8 cellular contexts compared by ENCODE assay signal in the genomic region with DNA sequence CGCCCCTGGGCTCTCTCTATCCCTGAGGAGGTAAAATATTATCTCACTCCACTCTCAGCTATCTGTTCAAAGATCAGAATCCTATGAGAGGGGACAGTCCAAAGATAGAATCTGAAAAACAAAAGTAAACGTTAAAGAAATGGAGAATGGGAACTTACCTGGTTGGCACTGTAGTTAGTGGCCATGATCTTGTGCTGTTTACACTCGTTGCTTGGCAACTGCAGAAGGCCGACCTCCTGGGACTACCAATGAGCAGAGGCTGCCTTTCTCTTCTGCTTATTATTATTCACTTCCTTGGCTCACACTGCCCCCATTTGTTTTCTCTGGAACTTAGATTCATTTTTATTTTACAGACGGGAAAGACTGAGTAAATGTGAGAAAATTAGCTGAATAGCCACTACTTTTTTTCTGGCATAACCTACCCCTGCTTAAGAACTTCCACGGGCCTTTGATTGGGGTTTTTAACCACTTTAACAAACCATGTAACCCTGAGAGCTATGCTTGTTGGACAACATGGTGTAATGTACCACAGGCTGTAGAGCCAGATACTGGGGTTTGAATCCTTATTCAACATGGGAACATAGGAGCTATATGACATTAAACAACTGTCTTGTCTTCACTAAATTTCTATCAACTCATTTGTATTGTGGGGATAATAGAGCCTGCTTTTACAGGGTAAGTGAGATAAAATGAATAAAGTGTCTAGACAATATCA. TPM values are rescaled to one million over a fixed set of nuclear protein-coding genes. Genes with fewer than 3 reads are reported as not detected.
DNase-seq lines count a peak whose midpoint lies in the region; ATAC-seq, FAIRE-seq and TF ChIP-seq lines count a peak whose summit lies in the region.

A gene with protein sequence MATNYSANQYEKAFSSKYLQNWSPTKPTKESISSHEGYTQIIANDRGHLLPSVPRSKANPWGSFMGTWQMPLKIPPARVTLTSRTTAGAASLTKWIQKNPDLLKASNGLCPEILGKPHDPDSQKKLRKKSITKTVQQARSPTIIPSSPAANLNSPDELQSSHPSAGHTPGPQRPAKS (minus strand): TSS at position 193 of the 715 bp plus-strand sequence. CDS start 8 bp downstream, at position 185.

- no peaks in the 10 kb centered on the region for H3K9me3 Mint-ChIP-seq in central memory CD8-positive, alpha-beta T cell

- peak within 1 kb of the TSS in 1 of 2 donors; percentile 35 for H3K4me3 ChIP-seq in kidney (ENCODE audit: low read length in 2 of 2)

- peaks cover 7% of the 10 kb centered on the region for H3K4me1 Mint-ChIP-seq in central memory CD8-positive, alpha-beta T cell

- H3K27ac Mint-ChIP-seq in central memory CD8-positive, alpha-beta T cell (ENCODE audit: low read depth): peak within 1 kb of the TSS; percentile 77

- H3K4me1 ChIP-seq in kidney (ENCODE audit: control insufficient read depth in 1 of 2, insufficient read depth in 1 of 2, low read depth in 1 of 2, low read length in 2 of 2): peaks cover 0 to 9% of the 10 kb centered on the region in 2 donors

- H3K27ac ChIP-seq in 22Rv1 (peak within 1 kb of the TSS; percentile 44), kidney (ENCODE audit: low read depth in 2 of 2, low read length in 2 of 2) (peak within 1 kb of the TSS; percentile 0 to 68)

- CTCF ChIA-PET in GM10248 (lab: Yijun Ruan, JAX): interaction anchor here (0.8 to 9.0 kb wide), 15 partner anchors 9 to 202 kb away, joined by 3 to 81 read pairs (median 4); a partner anchor contains a TSS

- no peaks in the 10 kb centered on the region for H3K27me3 Mint-ChIP-seq in central memory CD8-positive, alpha-beta T cell

- ATAC-seq in HG02610 (IDR thresholded peaks at IDR 0.05; ENCODE audit: unreplicated experiment): peak; percentile 94
- ATAC-seq in central memory CD8-positive, alpha-beta T cell (replicated peaks; ENCODE audit: extremely low read depth, poor library complexity, severe bottlenecking): peak; percentile 100

- intact Hi-C loops in kidney (cut with DNase I): no loop called here

- no peak within 1 kb of the TSS for H3K4me3 Mint-ChIP-seq in central memory CD8-positive, alpha-beta T cell

- POLR2A ChIA-PET in GM10248 (lab: Yijun Ruan, JAX): no interaction called here

- FAIRE-seq in kidney (lab: Jason Lieb, UNC): peak; percentile 96

- H3K36me3 Mint-ChIP-seq in central memory CD8-positive, alpha-beta T cell (ENCODE audit: insufficient read depth): peaks cover 10% of the 10 kb centered on the region

- peaks cover 4 to 6% of the 10 kb centered on the region in 2 donors for H3K36me3 ChIP-seq in kidney (ENCODE audit: control insufficient read depth in 1 of 2, insufficient read depth in 2 of 2, low read length in 2 of 2)

- H3K9me3 ChIP-seq in kidney (ENCODE audit: control insufficient read depth in 1 of 2, low read length in 2 of 2): no peaks in the 10 kb centered on the region

- peak within 1 kb of the TSS in 1 of 2 donors; percentile 77 for H3K9ac ChIP-seq in kidney (ENCODE audit: low read length in 2 of 2)

- DNase-seq in GM10248 (ENCODE audit: extremely low spot score) (peak; percentile 82), MV-4-11 (lab: John Stamatoyannopoulos, UW) (peak; percentile 83), SW480 (ENCODE audit: low spot score) (peak; percentile 67), kidney (peak; percentile 78)
- peak in 1 of 2 donors; percentile 51 for DNase-seq in central memory CD8-positive, alpha-beta T cell (ENCODE audit: low spot score in 2 of 2)
- peak in 5 of 6 experiments; percentile 41 to 58 (median 55) for DNase-seq in stimulated activated naive CD4-positive, alpha-beta T cell (lab: John Stamatoyannopoulos, UW)

- TF ChIP-seq CTCF in 22Rv1 (IDR thresholded peaks at IDR 0.05) (peak; percentile 71), GM10248 (IDR thresholded peaks at IDR 0.05; ENCODE audit: control extremely low read depth, extremely low read depth, low read depth, missing control alignments) (peak; percentile 24), kidney (IDR thresholded peaks at IDR 0.05; ENCODE audit: borderline replicate concordance, extremely low read depth, insufficient read depth) (peak; percentile 30)

RNA-seq across cellular contexts. Expression of the gene that starts here (rescaled TPM):
- total RNA-seq in kidney: 3.4 TPM
- polyA plus RNA-seq in kidney (ENCODE audit: insufficient read depth, low read depth, low replicate concordance): 2.5 TPM
